ENCODE assay signal across 5 cellular contexts in the genomic region with DNA sequence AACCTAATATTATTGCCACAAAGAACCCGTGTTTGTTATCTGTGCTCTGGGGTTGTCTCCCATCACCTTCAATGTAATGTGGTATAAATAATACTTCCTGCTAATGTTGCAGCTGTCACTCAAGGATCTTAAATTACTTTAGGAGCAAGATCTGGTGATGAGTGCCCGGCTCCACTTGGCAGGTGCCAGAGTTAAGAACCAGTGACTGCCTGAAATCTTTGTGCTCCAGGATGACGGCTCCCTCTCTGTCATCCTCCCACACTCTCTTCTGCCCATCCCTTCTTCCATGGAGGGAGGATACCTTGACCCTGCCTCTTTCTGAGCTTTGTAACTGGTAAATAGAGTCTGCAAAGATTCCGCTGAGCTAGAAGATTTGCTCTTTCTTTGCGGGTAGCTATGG.
DNase-seq lines count a peak whose midpoint lies in the region; ATAC-seq and TF ChIP-seq lines count a peak whose summit lies in the region.
"Not testable (repeated sequence)": the region's sequence is repeated elsewhere in the genome, so short reads cannot be mapped to it uniquely, and the experiment has no call there.

No MANE protein-coding gene starts in this region.

- not testable (repeated sequence) for H3K27ac ChIP-seq in heart left ventricle; right cardiac atrium (ENCODE audit: low read length); gastrocnemius medialis

- not testable (repeated sequence) for H3K4me1 ChIP-seq in heart left ventricle; right cardiac atrium (ENCODE audit: control insufficient read depth, insufficient read depth, low read length); gastrocnemius medialis

- H3K4me3 ChIP-seq in heart left ventricle; right cardiac atrium (ENCODE audit: low read length); gastrocnemius medialis: not testable (repeated sequence)

- not testable (repeated sequence) for H3K9me3 ChIP-seq in heart left ventricle; right cardiac atrium (ENCODE audit: control insufficient read depth, low read length); gastrocnemius medialis

- in situ Hi-C loops in gastrocnemius medialis (cut with MboI; ENCODE audit: low sequenced_read_pairs in 4 of 4) = not testable (repeated sequence)

- no CpG with 5 or more reads among the region's 5 CpGs for WGBS in heart left ventricle, 4 donors
- no CpG with 5 or more reads among the region's 5 CpGs for WGBS in right cardiac atrium

- TF ChIP-seq CTCF in heart left ventricle (IDR thresholded peaks at IDR 0.05); gastrocnemius medialis (IDR thresholded peaks at IDR 0.05 in 4 of 5, conservative IDR thresholded peaks at IDR 0.05 in 1 of 5): not testable (repeated sequence)

- not testable (repeated sequence) for TF ChIP-seq POLR2A in heart left ventricle (IDR thresholded peaks at IDR 0.05); gastrocnemius medialis (IDR thresholded peaks at IDR 0.05)

- ATAC-seq in Right ventricle myocardium inferior = peak; percentile 45
- peak; percentile 10 to 49 (median 34) for ATAC-seq in heart left ventricle
- ATAC-seq in left cardiac atrium = peak; percentile 31 to 35
- peak; percentile 42 to 57 for ATAC-seq in right cardiac atrium
- peak; percentile 51 to 56 for ATAC-seq in gastrocnemius medialis

- intact Hi-C loops in Right ventricle myocardium inferior (cut with DNase I); heart left ventricle (cut with DNase I); left cardiac atrium (cut with DNase I); right cardiac atrium (cut with DNase I); gastrocnemius medialis (cut with DNase I; ENCODE audit: low total_unique reads): not testable (repeated sequence)

- not testable (repeated sequence) for H3K27me3 ChIP-seq in heart left ventricle; right cardiac atrium (ENCODE audit: control insufficient read depth, insufficient read depth); gastrocnemius medialis

- H3K36me3 ChIP-seq in heart left ventricle, gastrocnemius medialis: not testable (repeated sequence)

- DNase-seq in Right ventricle myocardium inferior (ENCODE audit: missing footprints); heart left ventricle; left cardiac atrium; right cardiac atrium; gastrocnemius medialis: not testable (repeated sequence)
